In genomic region chr1:42853116-42853884, GRCh38 we compare ENCODE assay signal across 19 cellular contexts.
"Had no signal": no experiment of that assay in that cellular context is flagged by ENCODE, and none has a peak within 500 bp of the region (broad histone marks: within the 10 kb centered on the region; RNA-seq: fewer than 3 reads in every experiment).

No MANE protein-coding gene starts in this region.

- H3K9ac ChIP-seq: parathyroid adenoma had no signal

- H2AFZ ChIP-seq: parathyroid adenoma had no signal

- FAIRE-seq: islet of Langerhans had no signal

- H3K4me3 Mint-ChIP-seq: activated naive CD8-positive, alpha-beta T cell treated with anti-CD3 and anti-CD28 coated beads, Interleukin-2, amount 50 U/mL, for 24 hours; activated T-helper 17 cell treated with anti-CD3 and anti-CD28 coated beads, Interleukin-2, amount 50 U/mL, for 72 hours; naive thymus-derived CD4-positive, alpha-beta T cell had no signal

- H3K4me3 ChIP-seq: ascending aorta, gastroesophageal sphincter, heart right ventricle, skin epidermis, suprapubic skin, upper lobe of right lung had no signal

- H3K27ac ChIP-seq: ascending aorta, gastroesophageal sphincter, neutrophil, parathyroid adenoma, skin epidermis, suprapubic skin, upper lobe of right lung had no signal

- H3K9me3 ChIP-seq: neutrophil, suprapubic skin, upper lobe of right lung had no signal

- H3K9me3 Mint-ChIP-seq: activated T-helper 17 cell treated with anti-CD3 and anti-CD28 coated beads, Interleukin-2, amount 50 U/mL, for 72 hours had no signal

- DNase-seq: activated naive CD4-positive, alpha-beta T cell treated with Interleukin-2 at 50 U/mL for 16 hours; activated naive CD8-positive, alpha-beta T cell treated with anti-CD3 and anti-CD28 coated beads, Interleukin-2, amount 50 U/mL, for 24 hours; activated T-cell treated with anti-CD3 and anti-CD28 coated beads for 4 hours; heart right ventricle; left colon; mammary epithelial cell; naive thymus-derived CD4-positive, alpha-beta T cell; stimulated activated CD4-positive, alpha-beta T cell treated with anti-CD3 and anti-CD28 coated beads, Interleukin-15, amount 100 ng/mL, for 24 hours; stimulated activated CD4-positive, alpha-beta T cell treated with anti-CD3 and anti-CD28 coated beads, Interleukin-4, amount 100 ng/mL, for 1 hour; stimulated activated naive CD8-positive, alpha-beta T cell treated with anti-CD3 and anti-CD28 coated beads, Interleukin-15, Interleukin-2, amounts not matched to agents 100 U/mL and 50 U/mL, for 24 hours; upper lobe of right lung had no signal

- H3K4me1 ChIP-seq: ascending aorta, parathyroid adenoma, suprapubic skin, upper lobe of right lung had no signal

- ATAC-seq: activated naive CD8-positive, alpha-beta T cell treated with anti-CD3 and anti-CD28 coated beads, Interleukin-2, amount 50 U/mL, for 24 hours; activated T-helper 17 cell treated with anti-CD3 and anti-CD28 coated beads, Interleukin-2, amount 50 U/mL, for 72 hours; gastroesophageal sphincter; naive thymus-derived CD4-positive, alpha-beta T cell; stimulated activated naive CD8-positive, alpha-beta T cell treated with anti-CD3 and anti-CD28 coated beads, Interleukin-15, Interleukin-2, amounts not matched to agents 100 U/mL and 50 U/mL, for 24 hours; upper lobe of right lung had no signal

- H3K27me3 ChIP-seq: ascending aorta, gastroesophageal sphincter, heart right ventricle, neutrophil, suprapubic skin, upper lobe of right lung had no signal

- H3K79me2 ChIP-seq: parathyroid adenoma had no signal

- H3K27me3 Mint-ChIP-seq: activated naive CD8-positive, alpha-beta T cell treated with anti-CD3 and anti-CD28 coated beads, Interleukin-2, amount 50 U/mL, for 24 hours; activated T-helper 17 cell treated with anti-CD3 and anti-CD28 coated beads, Interleukin-2, amount 50 U/mL, for 72 hours had no signal
